In the genomic region with DNA sequence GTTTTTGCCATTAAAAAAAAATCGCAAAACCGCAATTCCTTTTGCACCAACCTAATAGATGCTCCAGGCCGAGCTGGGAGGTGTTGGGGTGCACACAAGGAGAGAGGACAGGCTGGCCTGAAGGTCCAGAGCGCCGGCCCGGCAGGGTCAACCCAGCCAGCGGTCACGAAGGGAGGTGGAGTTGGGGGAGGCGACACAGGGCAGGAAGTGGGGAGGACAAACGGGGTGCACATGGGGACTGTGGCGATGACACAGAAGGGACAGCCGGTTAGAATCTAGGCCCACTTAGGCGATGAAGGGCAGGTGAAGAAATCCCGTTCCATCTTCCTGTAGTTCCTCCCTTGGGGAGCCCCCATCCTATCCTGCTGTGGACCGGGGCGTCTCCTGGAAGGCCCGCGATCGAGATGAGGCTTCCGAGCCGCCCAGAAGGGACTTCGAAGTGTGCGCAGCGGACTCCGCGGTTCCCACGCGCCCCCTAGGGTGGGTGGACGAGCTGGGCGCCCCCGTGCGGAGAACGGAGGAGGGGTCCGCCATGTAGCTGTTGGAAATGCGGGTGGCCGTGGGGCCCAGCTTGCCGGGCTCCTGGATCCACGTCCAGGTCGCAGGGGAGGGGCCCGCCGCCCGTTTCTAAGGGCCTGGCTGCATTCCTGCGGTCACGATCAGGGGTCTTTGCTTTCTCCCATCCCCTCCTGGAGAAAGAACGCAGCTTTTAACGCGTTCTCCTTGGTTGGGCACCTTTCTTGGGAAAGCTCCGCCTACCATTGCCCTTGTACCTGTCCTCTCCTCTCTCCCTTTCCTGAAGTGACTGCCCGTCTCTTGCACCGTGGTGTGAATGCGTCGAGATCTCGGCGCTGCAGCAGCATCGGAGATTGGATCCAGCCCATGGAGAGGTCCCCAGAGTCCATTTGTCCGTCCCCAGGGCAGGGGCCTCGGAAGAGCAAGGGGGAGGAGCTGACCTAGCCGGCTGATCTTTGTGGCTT, we compare ENCODE assay signal across 1 cellular context.
TF ChIP-seq lines count a peak whose summit lies in the region.

No MANE protein-coding gene starts in this region.

TF ChIP-seq in H1, 55 proteins besides CTCF, POLR2A, EP300 and RAD21 (continued from another document):
- TF ChIP-seq BACH1 (IDR thresholded peaks at IDR 0.05; ENCODE audit: low read length) (peak; percentile 19; the same call in 1 of the 2 replicates), GABPA (IDR thresholded peaks at IDR 0.05; ENCODE audit: borderline replicate concordance, insufficient read depth, low read length) (no peak), TAF7 (optimal IDR thresholded peaks at IDR 0.05; ENCODE audit: borderline replicate concordance, low read depth, low read length) (no peak), BCL11A (IDR thresholded peaks at IDR 0.05; ENCODE audit: low read depth in 2 of 2, low read length in 2 of 2) (no peak), MAFK (IDR thresholded peaks at IDR 0.05; ENCODE audit: low read depth, low read length) (no peak), EGR1 (IDR thresholded peaks at IDR 0.05; ENCODE audit: borderline replicate concordance, low read depth, low read length) (no peak), TCF12 (IDR thresholded peaks at IDR 0.05; ENCODE audit: low read depth, low read length) (no peak), CHD1 (IDR thresholded peaks at IDR 0.05; ENCODE audit: low read depth, low read length) (no peak), SIN3A (conservative IDR thresholded peaks at IDR 0.05 in 1 of 2, IDR thresholded peaks at IDR 0.05 in 1 of 2; ENCODE audit: low read depth in 1 of 2, low read length in 2 of 2) (no peak), HDAC2 (IDR thresholded peaks at IDR 0.05; ENCODE audit: borderline replicate concordance in 1 of 2, low read depth in 2 of 2, low read length in 2 of 2) (no peak), KDM4A (IDR thresholded peaks at IDR 0.05; ENCODE audit: low read depth, low read length, severe bottlenecking) (peak; percentile 24)
- TF ChIP-seq, protein P1, sequence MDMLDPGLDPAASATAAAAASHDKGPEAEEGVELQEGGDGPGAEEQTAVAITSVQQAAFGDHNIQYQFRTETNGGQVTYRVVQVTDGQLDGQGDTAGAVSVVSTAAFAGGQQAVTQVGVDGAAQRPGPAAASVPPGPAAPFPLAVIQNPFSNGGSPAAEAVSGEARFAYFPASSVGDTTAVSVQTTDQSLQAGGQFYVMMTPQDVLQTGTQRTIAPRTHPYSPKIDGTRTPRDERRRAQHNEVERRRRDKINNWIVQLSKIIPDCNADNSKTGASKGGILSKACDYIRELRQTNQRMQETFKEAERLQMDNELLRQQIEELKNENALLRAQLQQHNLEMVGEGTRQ (IDR thresholded peaks at IDR 0.05; ENCODE audit: low read length): no peak
- TF ChIP-seq, protein P2, sequence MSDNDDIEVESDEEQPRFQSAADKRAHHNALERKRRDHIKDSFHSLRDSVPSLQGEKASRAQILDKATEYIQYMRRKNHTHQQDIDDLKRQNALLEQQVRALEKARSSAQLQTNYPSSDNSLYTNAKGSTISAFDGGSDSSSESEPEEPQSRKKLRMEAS (IDR thresholded peaks at IDR 0.05): 0 out of 2 replicates have a peak, but pooled peaks have one; percentile 32
- TF ChIP-seq, protein P3, sequence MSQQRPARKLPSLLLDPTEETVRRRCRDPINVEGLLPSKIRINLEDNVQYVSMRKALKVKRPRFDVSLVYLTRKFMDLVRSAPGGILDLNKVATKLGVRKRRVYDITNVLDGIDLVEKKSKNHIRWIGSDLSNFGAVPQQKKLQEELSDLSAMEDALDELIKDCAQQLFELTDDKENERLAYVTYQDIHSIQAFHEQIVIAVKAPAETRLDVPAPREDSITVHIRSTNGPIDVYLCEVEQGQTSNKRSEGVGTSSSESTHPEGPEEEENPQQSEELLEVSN (IDR thresholded peaks at IDR 0.05): no peak
